Comparison of ENCODE assay signal across 22 cellular contexts in the genomic region with DNA sequence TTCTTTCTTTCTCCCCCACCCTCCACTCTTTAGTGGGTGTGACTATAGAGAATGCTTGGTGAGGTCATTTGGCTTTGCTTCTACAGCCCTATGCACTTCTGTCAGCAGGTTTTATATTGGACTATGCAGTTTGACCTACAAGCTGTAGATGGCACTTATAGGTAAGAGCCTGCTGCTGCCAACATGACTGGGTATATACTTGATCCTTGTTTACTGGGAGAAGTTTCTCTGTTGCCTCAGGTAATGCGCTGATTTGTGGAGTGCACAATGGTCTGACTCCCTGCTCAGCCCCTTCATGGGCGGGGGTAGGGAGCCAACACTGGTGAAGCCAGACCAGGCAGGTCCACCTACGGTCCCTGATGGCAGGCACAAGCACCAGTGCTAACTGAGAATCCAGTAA. TPM values are rescaled to one million over a fixed set of nuclear protein-coding genes. Genes with fewer than 3 reads are reported as not detected.
DNase-seq lines count a peak whose midpoint lies in the region; ATAC-seq and TF ChIP-seq lines count a peak whose summit lies in the region.
"Had no signal": no experiment of that assay in that cellular context is flagged by ENCODE, and none has a peak within 500 bp of the region (broad histone marks: within the 10 kb centered on the region; RNA-seq: fewer than 3 reads in every experiment).

No MANE protein-coding gene starts in this region.

- H3K79me2 ChIP-seq in trophoblast cell (ENCODE audit: control insufficient read depth, insufficient read depth, low read length, poor library complexity) = no peaks in the 10 kb centered on the region

- H2AK5ac ChIP-seq in trophoblast cell (ENCODE audit: low read length) = no peak overlapping the region

- no peak overlapping the region for H4K8ac ChIP-seq in trophoblast cell (ENCODE audit: low read depth, low read length)

- no peak overlapping the region for H3K23ac ChIP-seq in trophoblast cell (ENCODE audit: low read length)

- no peak overlapping the region for H3K27ac ChIP-seq in trophoblast cell (ENCODE audit: low read depth, low read length)
- H3K27ac ChIP-seq: esophagus muscularis mucosa, gastrocnemius medialis had no signal

- no peaks in the 10 kb centered on the region for H3K27me3 ChIP-seq in trophoblast cell (ENCODE audit: insufficient read depth, low read length)
- H3K27me3 ChIP-seq: gastrocnemius medialis had no signal

- TF ChIP-seq CTCF in LNCAP (IDR thresholded peaks at IDR 0.05) = 0 out of 2 replicates have a peak, but pooled peaks have one; percentile 20

- no peak overlapping the region for H2BK5ac ChIP-seq in trophoblast cell (ENCODE audit: low read depth, low read length, poor library complexity)

- H3K4ac ChIP-seq in trophoblast cell (ENCODE audit: low read depth, low read length) = no peak overlapping the region

- H4K91ac ChIP-seq in trophoblast cell (ENCODE audit: low read depth, low read length) = no peak overlapping the region

- no peak overlapping the region for H3K18ac ChIP-seq in trophoblast cell (ENCODE audit: low read length)

- no peak overlapping the region for H3K4me2 ChIP-seq in trophoblast cell (ENCODE audit: low read length)

- no peaks in the 10 kb centered on the region for H3K9me3 ChIP-seq in trophoblast cell (ENCODE audit: insufficient read depth, low read depth, low read length)
- H3K9me3 ChIP-seq: esophagus muscularis mucosa, gastrocnemius medialis had no signal

- no peak overlapping the region for H3K9ac ChIP-seq in trophoblast cell (ENCODE audit: low read length)

- H2BK12ac ChIP-seq in trophoblast cell (ENCODE audit: low read length) = no peak overlapping the region

- H3K4me3 ChIP-seq in trophoblast cell (ENCODE audit: low read depth, low read length) = peak overlapping the region; percentile 25
- H3K4me3 ChIP-seq: esophagus muscularis mucosa, gastrocnemius medialis had no signal

- ATAC-seq in GM19455 (IDR thresholded peaks at IDR 0.05; ENCODE audit: unreplicated experiment) = no peak
- no peak for ATAC-seq in HG02938 (IDR thresholded peaks at IDR 0.05; ENCODE audit: unreplicated experiment)
- ATAC-seq: gastrocnemius medialis, Panc1, WTC11 had no signal

- H3K36me3 ChIP-seq in trophoblast cell (ENCODE audit: control insufficient read depth in 1 of 2, insufficient read depth in 2 of 2, low read length in 2 of 2) = no peaks in the 10 kb centered on the region
- H3K36me3 ChIP-seq: esophagus muscularis mucosa, gastrocnemius medialis had no signal

- H3K14ac ChIP-seq in trophoblast cell (ENCODE audit: low read length) = no peak overlapping the region

- DNase-seq in NK-92 treated with Interleukin-12 subunit alpha and Interleukin-12 subunit beta, amount 100 ng/mL, for 24 hours (lab: John Stamatoyannopoulos, UW) = peak; percentile 10
- DNase-seq in NK-92 (lab: John Stamatoyannopoulos, UW; ENCODE audit: unreplicated experiment) (no peak), SK-MEL-5 (ENCODE audit: low read depth, low spot score) (peak; percentile 70), trophoblast cell (no peak)
- DNase-seq: activated CD4-positive, alpha-beta T cell treated with anti-CD3 and anti-CD28 coated beads, Interleukin-2, amount 50 U/mL, for 4 hours; activated effector memory CD4-positive, alpha-beta T cell treated with Interleukin-2 at 50 U/mL for 16 hours; CD4-positive, alpha-beta memory T cell; effector CD8-positive, alpha-beta T cell; gastrocnemius medialis; Kasumi-1; NCI-H1436 treated with DMSO at 0.1 percent for 48 hours; NCI-H2227 treated with DMSO at 0.1 percent for 48 hours; NCI-H82; T-helper 9 cell had no signal

- H2AFZ ChIP-seq in trophoblast cell (ENCODE audit: insufficient read depth, low read length, poor library complexity) = no peak overlapping the region

- in situ Hi-C loops in SK-MEL-5 (cut with HindIII; ENCODE audit: low pct_unique_long_range_greater_than_20kb, low sequenced_read_pairs) = no loop called here

- H4K12ac ChIP-seq in trophoblast cell (ENCODE audit: low read depth, low read length) = no peak overlapping the region

- H3K4me1 ChIP-seq in trophoblast cell (ENCODE audit: control insufficient read depth in 1 of 2, insufficient read depth in 2 of 2, low read length in 2 of 2) = peaks cover 2% of the 10 kb centered on the region in 2 experiments
- H3K4me1 ChIP-seq: esophagus muscularis mucosa, gastrocnemius medialis had no signal

- H2BK120ac ChIP-seq in trophoblast cell (ENCODE audit: insufficient read depth, low read length, poor library complexity) = no peak overlapping the region

- H3K79me1 ChIP-seq in trophoblast cell (ENCODE audit: low read length) = no peaks in the 10 kb centered on the region

- WGBS in trophoblast cell (ENCODE audit: extremely low coverage, insufficient coverage, insufficient read length) = no CpG with 5 or more reads among the region's 3 CpGs

RNA-seq across cellular contexts. Expression of gene C7orf33, which starts 33.7 kb away (rescaled TPM):
- total RNA-seq in SK-MEL-5 (2014; rRNA removed; shearing (Covaris generic)) = not detected in 2 replicates
- not detected in 2 replicates for polyA plus RNA-seq in SK-MEL-5 (2015; cell fraction: cytosol; rRNA removed)
- polyA plus RNA-seq in SK-MEL-5 (2015; cell fraction: nucleus; rRNA removed) = not detected in 2 replicates
- 0.10 TPM in 1 of 2 replicates, not detected in the other for polyA plus RNA-seq in trophoblast cell (2013)
- total RNA-seq: CD4-positive, alpha-beta memory T cell; esophagus muscularis mucosa; gastrocnemius medialis; lower leg skin; progenitor cell of endocrine pancreas; WTC11 had no signal
- polyA plus RNA-seq: CD4-positive, alpha-beta memory T cell had no signal

Comparison
In these comparisons a context has a peak if more than half of its experiments do, and no peak if none do; other contexts are left out.
1. DNase-seq: peak in NK-92 treated with Interleukin-12 subunit alpha and Interleukin-12 subunit beta, amount 100 ng/mL, for 24 hours (single experiment) and SK-MEL-5 (single experiment); none in NK-92 (single experiment) and trophoblast cell (0 of 2).